Comparison of ENCODE assay signal across 1 cellular context in genomic region chr12:10178766-10179165, GRCh38.
TF ChIP-seq lines count a peak whose summit lies in the region.

Gene TMEM52B (plus strand): TSS chr12:10179032. CDS start chr12:10179575, 543 bp downstream.

TF ChIP-seq in SK-N-SH treated with all-trans-retinoic acid at 6 μM for 48 hours, 23 proteins besides CTCF, POLR2A, EP300 and RAD21 (continued from another document):
- TF ChIP-seq POU6F1 (CRISPR knock-in tag; IDR thresholded peaks at IDR 0.05; ENCODE audit: borderline replicate concordance, low read depth) (no peak), RARB (CRISPR knock-in tag; IDR thresholded peaks at IDR 0.05) (no peak)
TF ChIP-seq in SK-N-SH treated with all-trans-retinoic acid at 6 μM for 48 hours: peak in this region for 0.
